29 cellular contexts compared by ENCODE assay signal in genomic region chr11:11724994-11725393, GRCh38.
"Had no signal": no experiment of that assay in that cellular context is flagged by ENCODE, and none has a peak within 500 bp of the region (broad histone marks: within the 10 kb centered on the region; RNA-seq: fewer than 3 reads in every experiment).

No MANE protein-coding gene starts in this region.

- H3K4me3 ChIP-seq: ascending aorta, PC-9 had no signal

- DNase-seq: activated CD4-positive, alpha-beta memory T cell treated with anti-CD3 and anti-CD28 coated beads, Interleukin-2, amount 10 ng/mL, durations not matched to agents 7 days and 5 days; activated CD4-positive, alpha-beta T cell treated with anti-CD3 and anti-CD28 coated beads for 1 hour; activated CD4-positive, alpha-beta T cell treated with anti-CD3 and anti-CD28 coated beads for 48 hours; activated CD4-positive, CD25-positive, alpha-beta regulatory T cell; activated CD8-positive, alpha-beta memory T cell treated with anti-CD3 and anti-CD28 coated beads for 24 hours; activated CD8-positive, alpha-beta memory T cell treated with anti-CD3 and anti-CD28 coated beads, Interleukin-2, amount 10 ng/mL, durations not matched to agents 7 days and 5 days; activated CD8-positive, alpha-beta memory T cell treated with anti-CD3 and anti-CD28 coated beads, Interleukin-2, amount 50 U/mL, for 48 hours; activated effector memory CD4-positive, alpha-beta T cell treated with Interleukin-2 at 50 U/mL for 16 hours; activated naive CD4-positive, alpha-beta T cell treated with anti-CD3 and anti-CD28 coated beads, Interleukin-2, amount 50 U/mL, for 16 hours; activated naive CD8-positive, alpha-beta T cell treated with anti-CD3 and anti-CD28 coated beads for 36 hours; activated T-cell treated with anti-CD3 and anti-CD28 coated beads, Interleukin-2, amount 50 U/mL, for 48 hours; amygdala; NCI-H1105; NCI-H1417 treated with DMSO at 0.1 percent for 48 hours; NCI-H1930; NCI-H510A; NCI-H526; NCI-H748 treated with DMSO at 0.1 percent for 48 hours; NK-92 treated with Interleukin-12 subunit alpha and Interleukin-12 subunit beta, amount 100 ng/mL, for 24 hours; PC-9; Right ventricle myocardium superior; SW 1271; T-helper 1 cell; T-helper 2 cell; T-helper 9 cell; WERI-Rb-1 had no signal

- H3K36me3 ChIP-seq: ascending aorta, WERI-Rb-1 had no signal

- H3K27me3 ChIP-seq: ascending aorta had no signal

- H3K4me1 ChIP-seq: ascending aorta had no signal

- H3K27ac ChIP-seq: ascending aorta, KMS-11, PC-9, RWPE1, WERI-Rb-1 had no signal

- ATAC-seq: activated CD8-positive, alpha-beta memory T cell treated with anti-CD3 and anti-CD28 coated beads, Interleukin-2, amount 10 ng/mL, durations not matched to agents 7 days and 5 days had no signal
